In genomic region chr4:88283661-88284377, GRCh38 we compare ENCODE assay signal across 8 cellular contexts. TPM values are rescaled to one million over a fixed set of nuclear protein-coding genes. Genes with fewer than 3 reads are reported as not detected.
DNase-seq lines count a peak whose midpoint lies in the region; ATAC-seq and TF ChIP-seq lines count a peak whose summit lies in the region.

No MANE protein-coding gene starts in this region.

- peak; percentile 21 for ATAC-seq in GM19023 (IDR thresholded peaks at IDR 0.05; ENCODE audit: unreplicated experiment)
- ATAC-seq in HG03342 (IDR thresholded peaks at IDR 0.05; ENCODE audit: unreplicated experiment), result peak; percentile 27
- ATAC-seq in RWPE2 (ENCODE audit: low read depth), result peak; percentile 43

- H3K9me3 Mint-ChIP-seq in nephron, result no peaks in the 10 kb centered on the region
- H3K9me3 Mint-ChIP-seq in stimulated activated naive CD8-positive, alpha-beta T cell treated with anti-CD3 and anti-CD28 coated beads, Interleukin-15, Interleukin-2, amounts not matched to agents 100 ng/mL and 50 ng/mL, for 24 hours, result no peaks in the 10 kb centered on the region

- POLR2A ChIA-PET in AG04450 (lab: Yijun Ruan, JAX), result interaction anchor here (0.6 to 1.4 kb wide), 2 partner anchors 97 to 240 kb away, joined by 4 to 16 read pairs; partner anchors contain the start of gene PYURF

- DNase-seq in AG04450 (ENCODE audit: low read depth, low spot score) (no peak), RWPE2 (ENCODE audit: low spot score) (peak; percentile 66), fibroblast of the conjunctiva (ENCODE audit: low read depth) (peak; percentile 22)
- DNase-seq in activated effector memory CD4-positive, alpha-beta T cell treated with Interleukin-2 at 50 U/mL for 16 hours, result peak; percentile 58

- H3K4me1 ChIP-seq in RWPE2 (ENCODE audit: insufficient read depth, poor library complexity, severe bottlenecking), result peaks cover 9% of the 10 kb centered on the region

- H3K4me3 ChIP-seq in AG04450 (ENCODE audit: low read depth, low read length) (peak overlapping the region; percentile 90), RWPE2 (ENCODE audit: severe bottlenecking) (peak overlapping the region; percentile 44)

- no peaks in the 10 kb centered on the region for H3K27me3 Mint-ChIP-seq in nephron (ENCODE audit: low read depth)
- H3K27me3 Mint-ChIP-seq in stimulated activated naive CD8-positive, alpha-beta T cell treated with anti-CD3 and anti-CD28 coated beads, Interleukin-15, Interleukin-2, amounts not matched to agents 100 ng/mL and 50 ng/mL, for 24 hours, result no peaks in the 10 kb centered on the region

- peak overlapping the region; percentile 95 to 98 (median 96) for H3K4me3 Mint-ChIP-seq in nephron
- H3K4me3 Mint-ChIP-seq in stimulated activated naive CD8-positive, alpha-beta T cell treated with anti-CD3 and anti-CD28 coated beads, Interleukin-15, Interleukin-2, amounts not matched to agents 100 ng/mL and 50 ng/mL, for 24 hours, result peak overlapping the region; percentile 99

- H3K36me3 Mint-ChIP-seq in nephron (ENCODE audit: low read depth), result no peaks in the 10 kb centered on the region
- H3K36me3 Mint-ChIP-seq in stimulated activated naive CD8-positive, alpha-beta T cell treated with anti-CD3 and anti-CD28 coated beads, Interleukin-15, Interleukin-2, amounts not matched to agents 100 ng/mL and 50 ng/mL, for 24 hours (ENCODE audit: low read depth), result peaks cover 24% of the 10 kb centered on the region

- TF ChIP-seq CTCF in AG04450 (IDR thresholded peaks at IDR 0.05; ENCODE audit: low read depth, low read length) (no peak), RWPE2 (IDR thresholded peaks at IDR 0.05; ENCODE audit: poor library complexity, severe bottlenecking) (no peak), nephron (IDR thresholded peaks at IDR 0.05; ENCODE audit: unreplicated experiment in 3 of 3) (no peak)

- H3K36me3 ChIP-seq in RWPE2 (ENCODE audit: low read depth), result no peaks in the 10 kb centered on the region

- H3K27ac ChIP-seq in AG04450 (ENCODE audit: low read depth, low read length) (peak overlapping the region; percentile 95), RWPE2 (ENCODE audit: poor library complexity, severe bottlenecking) (peak overlapping the region; percentile 89)

- CTCF ChIA-PET in AG04450 (lab: Charles Lee), result interaction anchor here (0.6 to 1.8 kb wide), 4 partner anchors 65 to 389 kb away, joined by 3 to 11 read pairs (median 4); no protein-coding TSS in a partner anchor

- H3K9me3 ChIP-seq in AG04450 (ENCODE audit: control insufficient read depth, insufficient read depth, low read length) (no peaks in the 10 kb centered on the region; the same call in 1 of the 2 replicates), RWPE2 (ENCODE audit: severe bottlenecking) (no peaks in the 10 kb centered on the region)

- peaks cover 35% of the 10 kb centered on the region for H3K4me1 Mint-ChIP-seq in nephron
- H3K4me1 Mint-ChIP-seq in stimulated activated naive CD8-positive, alpha-beta T cell treated with anti-CD3 and anti-CD28 coated beads, Interleukin-15, Interleukin-2, amounts not matched to agents 100 ng/mL and 50 ng/mL, for 24 hours (ENCODE audit: low read depth), result peaks cover 54% of the 10 kb centered on the region

- H3K27me3 ChIP-seq in AG04450 (ENCODE audit: control insufficient read depth, insufficient read depth, low read length) (peaks cover 2% of the 10 kb centered on the region), RWPE2 (ENCODE audit: insufficient read depth, poor library complexity, severe bottlenecking) (no peaks in the 10 kb centered on the region)

- H3K27ac Mint-ChIP-seq in nephron, result peak overlapping the region; percentile 96 to 99 (median 98)
- peak overlapping the region; percentile 99 for H3K27ac Mint-ChIP-seq in stimulated activated naive CD8-positive, alpha-beta T cell treated with anti-CD3 and anti-CD28 coated beads, Interleukin-15, Interleukin-2, amounts not matched to agents 100 ng/mL and 50 ng/mL, for 24 hours

RNA-seq across cellular contexts. Expression of gene PPM1K, which starts 0.5 kb away (rescaled TPM):
- 7.8 and 9.6 TPM in 2 replicates for polyA plus RNA-seq in AG04450 (2011; rRNA removed)
- polyA minus RNA-seq in AG04450 (2011; rRNA and poly(A)+ RNA removed), result 13.3 and 22.6 TPM in 2 replicates
